ENCODE assay signal across 1 cellular context in genomic region chr22:31748490-31748889, GRCh38.
TF ChIP-seq lines count a peak whose summit lies in the region.

No MANE protein-coding gene starts in this region.

TF ChIP-seq in HEK293, 187 proteins besides CTCF, POLR2A, EP300 and RAD21 (continued from another document):
- TF ChIP-seq, protein P1, sequence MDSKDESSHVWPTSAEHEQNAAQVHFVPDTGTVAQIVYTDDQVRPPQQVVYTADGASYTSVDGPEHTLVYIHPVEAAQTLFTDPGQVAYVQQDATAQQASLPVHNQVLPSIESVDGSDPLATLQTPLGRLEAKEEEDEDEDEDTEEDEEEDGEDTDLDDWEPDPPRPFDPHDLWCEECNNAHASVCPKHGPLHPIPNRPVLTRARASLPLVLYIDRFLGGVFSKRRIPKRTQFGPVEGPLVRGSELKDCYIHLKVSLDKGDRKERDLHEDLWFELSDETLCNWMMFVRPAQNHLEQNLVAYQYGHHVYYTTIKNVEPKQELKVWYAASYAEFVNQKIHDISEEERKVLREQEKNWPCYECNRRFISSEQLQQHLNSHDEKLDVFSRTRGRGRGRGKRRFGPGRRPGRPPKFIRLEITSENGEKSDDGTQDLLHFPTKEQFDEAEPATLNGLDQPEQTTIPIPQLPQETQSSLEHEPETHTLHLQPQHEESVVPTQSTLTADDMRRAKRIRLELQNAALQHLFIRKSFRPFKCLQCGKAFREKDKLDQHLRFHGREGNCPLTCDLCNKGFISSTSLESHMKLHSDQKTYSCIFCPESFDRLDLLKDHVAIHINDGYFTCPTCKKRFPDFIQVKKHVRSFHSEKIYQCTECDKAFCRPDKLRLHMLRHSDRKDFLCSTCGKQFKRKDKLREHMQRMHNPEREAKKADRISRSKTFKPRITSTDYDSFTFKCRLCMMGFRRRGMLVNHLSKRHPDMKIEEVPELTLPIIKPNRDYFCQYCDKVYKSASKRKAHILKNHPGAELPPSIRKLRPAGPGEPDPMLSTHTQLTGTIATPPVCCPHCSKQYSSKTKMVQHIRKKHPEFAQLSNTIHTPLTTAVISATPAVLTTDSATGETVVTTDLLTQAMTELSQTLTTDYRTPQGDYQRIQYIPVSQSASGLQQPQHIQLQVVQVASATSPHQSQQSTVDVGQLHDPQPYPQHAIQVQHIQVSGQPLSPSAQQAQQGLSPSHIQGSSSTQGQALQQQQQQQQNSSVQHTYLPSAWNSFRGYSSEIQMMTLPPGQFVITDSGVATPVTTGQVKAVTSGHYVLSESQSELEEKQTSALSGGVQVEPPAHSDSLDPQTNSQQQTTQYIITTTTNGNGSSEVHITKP (tag by site-specific recombination; IDR thresholded peaks at IDR 0.05) = peak; percentile 77
- TF ChIP-seq SP3 (tag by site-specific recombination; IDR thresholded peaks at IDR 0.05) (no peak), SP2 (tag by site-specific recombination; IDR thresholded peaks at IDR 0.05) (0 out of 2 replicates have a peak, but pooled peaks have one; percentile 11), MEIS1 (CRISPR knock-in tag; IDR thresholded peaks at IDR 0.05; ENCODE audit: borderline replicate concordance) (no peak), WT1 (tag by site-specific recombination; IDR thresholded peaks at IDR 0.05) (no peak), ZNF18 (tag by site-specific recombination; IDR thresholded peaks at IDR 0.05) (no peak)
- TF ChIP-seq, protein P2, sequence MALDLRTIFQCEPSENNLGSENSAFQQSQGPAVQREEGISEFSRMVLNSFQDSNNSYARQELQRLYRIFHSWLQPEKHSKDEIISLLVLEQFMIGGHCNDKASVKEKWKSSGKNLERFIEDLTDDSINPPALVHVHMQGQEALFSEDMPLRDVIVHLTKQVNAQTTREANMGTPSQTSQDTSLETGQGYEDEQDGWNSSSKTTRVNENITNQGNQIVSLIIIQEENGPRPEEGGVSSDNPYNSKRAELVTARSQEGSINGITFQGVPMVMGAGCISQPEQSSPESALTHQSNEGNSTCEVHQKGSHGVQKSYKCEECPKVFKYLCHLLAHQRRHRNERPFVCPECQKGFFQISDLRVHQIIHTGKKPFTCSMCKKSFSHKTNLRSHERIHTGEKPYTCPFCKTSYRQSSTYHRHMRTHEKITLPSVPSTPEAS (tag by site-specific recombination; IDR thresholded peaks at IDR 0.05) = no peak
